Comparison of ENCODE assay signal across 9 cellular contexts in the genomic region with DNA sequence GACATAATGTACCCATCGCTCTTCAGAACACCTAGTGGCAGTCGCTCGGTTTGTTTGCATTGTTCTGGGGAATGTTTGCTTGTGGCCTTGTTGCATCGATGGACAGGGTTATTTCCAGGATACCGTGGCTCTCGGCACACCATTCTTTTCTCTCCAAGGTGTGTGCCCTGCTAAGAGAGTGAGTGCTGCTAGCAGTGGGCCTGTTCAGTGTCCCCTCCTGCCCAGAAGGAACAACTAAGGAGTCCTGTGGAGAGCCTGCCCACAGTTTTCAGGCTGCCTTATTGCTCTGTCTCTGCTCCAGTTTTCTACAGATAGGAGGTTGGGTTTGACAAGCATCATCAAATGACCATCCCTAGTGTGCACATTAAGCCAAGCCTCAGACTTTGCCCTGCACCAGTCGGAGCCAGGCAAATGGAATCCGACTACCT. TPM values are rescaled to one million over a fixed set of nuclear protein-coding genes. Genes with fewer than 3 reads are reported as not detected.
DNase-seq lines count a peak whose midpoint lies in the region; ATAC-seq and TF ChIP-seq lines count a peak whose summit lies in the region.
"Had no signal": no experiment of that assay in that cellular context is flagged by ENCODE, and none has a peak within 500 bp of the region (broad histone marks: within the 10 kb centered on the region; RNA-seq: fewer than 3 reads in every experiment).

No MANE protein-coding gene starts in this region.

- H3K4me3 ChIP-seq in BJ (ENCODE audit: low read depth, low read length) (peak overlapping the region; percentile 93), KMS-11 (IDR thresholded peaks at IDR 0.05; ENCODE audit: insufficient read depth, low read depth, low read length) (no peak overlapping the region), ectodermal cell (ENCODE audit: insufficient read depth, low read depth, low read length) (peak overlapping the region; percentile 66), neural cell (ENCODE audit: low read length) (peak overlapping the region; percentile 83)

- H3K9me3 ChIP-seq in ectodermal cell (ENCODE audit: control insufficient read depth, low read length) (no peaks in the 10 kb centered on the region), neural cell (ENCODE audit: low read length) (no peaks in the 10 kb centered on the region)

- DNase-seq in BJ (ENCODE audit: low read depth): no peak
- DNase-seq in stimulated activated CD4-positive, alpha-beta T cell treated with anti-CD3 and anti-CD28 coated beads, Interleukin-4, amount 100 ng/mL, for 4 hours: no peak
- no peak for DNase-seq in AML-193 (lab: John Stamatoyannopoulos, UW)
- DNase-seq in inferior parietal cortex (ENCODE audit: extremely low spot score): no peak
- DNase-seq: foreskin melanocyte had no signal

- peak overlapping the region; percentile 91 for H3K4me2 ChIP-seq in KMS-11
- H3K4me2 ChIP-seq in neural cell (ENCODE audit: low read length): peak overlapping the region; percentile 98

- no peaks in the 10 kb centered on the region for H3K27me3 ChIP-seq in BJ (ENCODE audit: control insufficient read depth, insufficient read depth, low read length)
- no peaks in the 10 kb centered on the region for H3K27me3 ChIP-seq in KMS-11 (ENCODE audit: insufficient read depth, low read depth)
- peaks cover 25% of the 10 kb centered on the region for H3K27me3 ChIP-seq in ectodermal cell (ENCODE audit: control insufficient read depth, insufficient read depth, low read length, poor library complexity, severe bottlenecking)
- H3K27me3 ChIP-seq in neural cell (ENCODE audit: insufficient read depth, low read depth, low read length): peaks cover 17% of the 10 kb centered on the region

- H3K9ac ChIP-seq in KMS-11: no peak overlapping the region; the same call in 1 of the 2 replicates
- peak overlapping the region; percentile 87 for H3K9ac ChIP-seq in neural cell (ENCODE audit: low read length)

- H3K27ac ChIP-seq in KMS-11: no peak overlapping the region
- H3K27ac ChIP-seq in ectodermal cell (ENCODE audit: insufficient read depth, low read depth, low read length, poor library complexity, severe bottlenecking): no peak overlapping the region
- no peak overlapping the region for H3K27ac ChIP-seq in neural cell (ENCODE audit: low read length)

- H3K9me2 ChIP-seq in neural cell (ENCODE audit: insufficient read depth, low read length): no peaks in the 10 kb centered on the region

- TF ChIP-seq CTCF in BJ (IDR thresholded peaks at IDR 0.05; ENCODE audit: insufficient read depth, low read depth, low read length) (no peak), KMS-11 (conservative IDR thresholded peaks at IDR 0.05; ENCODE audit: low read depth, low read length) (no peak), neural cell (IDR thresholded peaks at IDR 0.05; ENCODE audit: poor library complexity, severe bottlenecking) (no peak)

- POLR2A ChIA-PET in BJ (lab: Charles Lee): no interaction called here

- no peak for TF ChIP-seq RAD21 in neural cell (conservative IDR thresholded peaks at IDR 0.05)

- WGBS in ectodermal cell, 2 experiments: 72 to 74% methylated on average over 8 of the region's 8 CpGs

- H3K36me3 ChIP-seq in BJ (ENCODE audit: control insufficient read depth, insufficient read depth, low read length): no peaks in the 10 kb centered on the region
- H3K36me3 ChIP-seq in KMS-11 (ENCODE audit: insufficient read depth): no peaks in the 10 kb centered on the region
- H3K36me3 ChIP-seq in ectodermal cell (ENCODE audit: control insufficient read depth, insufficient read depth, low read length): no peaks in the 10 kb centered on the region
- H3K36me3 ChIP-seq in neural cell (ENCODE audit: insufficient read depth, low read length): no peaks in the 10 kb centered on the region

- no peaks in the 10 kb centered on the region for H4K20me1 ChIP-seq in KMS-11 (ENCODE audit: insufficient read depth)
- H4K20me1 ChIP-seq in neural cell (ENCODE audit: insufficient read depth): no peaks in the 10 kb centered on the region

- CTCF ChIA-PET in BJ (lab: Yijun Ruan, JAX): no interaction called here

- no peak overlapping the region for H2AFZ ChIP-seq in KMS-11 (ENCODE audit: low read depth)
- no peak overlapping the region for H2AFZ ChIP-seq in neural cell (ENCODE audit: low read depth, low read length)

- H3K79me2 ChIP-seq in KMS-11 (ENCODE audit: insufficient read depth, low read depth): peaks cover 41% of the 10 kb centered on the region; the same call in 1 of the 2 replicates
- peaks cover 47% of the 10 kb centered on the region for H3K79me2 ChIP-seq in neural cell (replicated peaks; ENCODE audit: insufficient read depth, low read length)

- no peaks in the 10 kb centered on the region for H3F3A ChIP-seq in neural cell (ENCODE audit: insufficient read depth, low read length, poor library complexity, severe bottlenecking)

- TF ChIP-seq EP300 in neural cell (conservative IDR thresholded peaks at IDR 0.05; ENCODE audit: poor library complexity, severe bottlenecking): no peak

- H3K4me1 ChIP-seq in KMS-11 (ENCODE audit: low read depth, poor library complexity, severe bottlenecking) (peaks cover 58% of the 10 kb centered on the region), ectodermal cell (ENCODE audit: control insufficient read depth, insufficient read depth, low read length) (peaks cover 25% of the 10 kb centered on the region)

- ATAC-seq in HG02840 (IDR thresholded peaks at IDR 0.05; ENCODE audit: low FRiP score, unreplicated experiment): no peak

TF ChIP-seq in neural cell, 6 proteins besides CTCF, POLR2A, EP300 and RAD21:
- TF ChIP-seq REST (IDR thresholded peaks at IDR 0.05; ENCODE audit: borderline replicate concordance) (no peak), SMC3 (conservative IDR thresholded peaks at IDR 0.05; ENCODE audit: poor library complexity) (no peak), POLR2AphosphoS5 (IDR thresholded peaks at IDR 0.05) (no peak), MXI1 (conservative IDR thresholded peaks at IDR 0.05; ENCODE audit: poor library complexity, severe bottlenecking) (no peak), TAF1 (IDR thresholded peaks at IDR 0.05; ENCODE audit: low read depth) (no peak), EZH2 (IDR thresholded peaks at IDR 0.05; ENCODE audit: borderline replicate concordance, insufficient read depth, low read length, poor library complexity, severe bottlenecking) (no peak)

RNA-seq across cellular contexts. Expression of gene CRY2, which starts 1.4 kb away (rescaled TPM):
- 12.1 and 16.7 TPM in 2 replicates for polyA plus RNA-seq in BJ (2011; rRNA removed)
- polyA minus RNA-seq in BJ (2011; rRNA and poly(A)+ RNA removed): 24.4 and 29.9 TPM in 2 replicates
- 18.6 TPM for polyA plus RNA-seq in ectodermal cell (2013, experiment 1 of 4)
- polyA plus RNA-seq in ectodermal cell (2013, experiment 2 of 4): 15.9 TPM
- 15.1 TPM for polyA plus RNA-seq in ectodermal cell (2013, experiment 3 of 4)
- polyA plus RNA-seq in ectodermal cell (2013, experiment 4 of 4): 20.6 TPM
- 27.8 and 35.1 TPM in 2 replicates for polyA plus RNA-seq in neural cell
- polyA minus RNA-seq in neural cell: 46.7 and 53.3 TPM in 2 replicates

RNA-seq across cellular contexts. Expression of gene MAPK8IP1, which starts 36.8 kb away (rescaled TPM):
- polyA plus RNA-seq in BJ (2011; rRNA removed) (5.6 and 8.7 TPM in 2 replicates), neural cell (58.8 and 76.0 TPM in 2 replicates)
- 7.8 and 11.2 TPM in 2 replicates for polyA minus RNA-seq in BJ (2011; rRNA and poly(A)+ RNA removed)
- polyA plus RNA-seq in ectodermal cell (2013, experiment 1 of 4): 18.3 TPM
- 15.4 TPM for polyA plus RNA-seq in ectodermal cell (2013, experiment 2 of 4)
- polyA plus RNA-seq in ectodermal cell (2013, experiment 3 of 4): 14.4 TPM
- polyA plus RNA-seq in ectodermal cell (2013, experiment 4 of 4): 12.7 TPM
- polyA minus RNA-seq in neural cell: 99.9 and 101 TPM in 2 replicates

RNA-seq across cellular contexts. Expression of gene SLC35C1, which starts 43.7 kb away (rescaled TPM):
- polyA plus RNA-seq in BJ (2011; rRNA removed) (7.0 and 14.6 TPM in 2 replicates), neural cell (2.3 and 3.3 TPM in 2 replicates)
- polyA minus RNA-seq in BJ (2011; rRNA and poly(A)+ RNA removed): 14.4 and 15.3 TPM in 2 replicates
- 12.1 TPM for polyA plus RNA-seq in ectodermal cell (2013, experiment 1 of 4)
- 12.6 TPM for polyA plus RNA-seq in ectodermal cell (2013, experiment 2 of 4)
- 9.3 TPM for polyA plus RNA-seq in ectodermal cell (2013, experiment 3 of 4)
- 10.1 TPM for polyA plus RNA-seq in ectodermal cell (2013, experiment 4 of 4)
- 5.9 and 6.6 TPM in 2 replicates for polyA minus RNA-seq in neural cell

RNA-seq across cellular contexts. Expression of gene FREY1, which starts 58.4 kb away (rescaled TPM):
- polyA plus RNA-seq in BJ (2011; rRNA removed): 0.22 and 0.33 TPM in 2 replicates
- 1.1 and 2.1 TPM in 2 replicates for polyA minus RNA-seq in BJ (2011; rRNA and poly(A)+ RNA removed)
- polyA plus RNA-seq in ectodermal cell (2013, experiment 1 of 4): 2.2 TPM
- 1.0 TPM for polyA plus RNA-seq in ectodermal cell (2013, experiment 2 of 4)
- not detected for polyA plus RNA-seq in ectodermal cell (2013, experiment 3 of 4)
- 0.45 TPM for polyA plus RNA-seq in ectodermal cell (2013, experiment 4 of 4)
- polyA plus RNA-seq in neural cell: not detected in 2 replicates
- polyA minus RNA-seq in neural cell: 1.7 and 2.9 TPM in 2 replicates
